In the genomic region with DNA sequence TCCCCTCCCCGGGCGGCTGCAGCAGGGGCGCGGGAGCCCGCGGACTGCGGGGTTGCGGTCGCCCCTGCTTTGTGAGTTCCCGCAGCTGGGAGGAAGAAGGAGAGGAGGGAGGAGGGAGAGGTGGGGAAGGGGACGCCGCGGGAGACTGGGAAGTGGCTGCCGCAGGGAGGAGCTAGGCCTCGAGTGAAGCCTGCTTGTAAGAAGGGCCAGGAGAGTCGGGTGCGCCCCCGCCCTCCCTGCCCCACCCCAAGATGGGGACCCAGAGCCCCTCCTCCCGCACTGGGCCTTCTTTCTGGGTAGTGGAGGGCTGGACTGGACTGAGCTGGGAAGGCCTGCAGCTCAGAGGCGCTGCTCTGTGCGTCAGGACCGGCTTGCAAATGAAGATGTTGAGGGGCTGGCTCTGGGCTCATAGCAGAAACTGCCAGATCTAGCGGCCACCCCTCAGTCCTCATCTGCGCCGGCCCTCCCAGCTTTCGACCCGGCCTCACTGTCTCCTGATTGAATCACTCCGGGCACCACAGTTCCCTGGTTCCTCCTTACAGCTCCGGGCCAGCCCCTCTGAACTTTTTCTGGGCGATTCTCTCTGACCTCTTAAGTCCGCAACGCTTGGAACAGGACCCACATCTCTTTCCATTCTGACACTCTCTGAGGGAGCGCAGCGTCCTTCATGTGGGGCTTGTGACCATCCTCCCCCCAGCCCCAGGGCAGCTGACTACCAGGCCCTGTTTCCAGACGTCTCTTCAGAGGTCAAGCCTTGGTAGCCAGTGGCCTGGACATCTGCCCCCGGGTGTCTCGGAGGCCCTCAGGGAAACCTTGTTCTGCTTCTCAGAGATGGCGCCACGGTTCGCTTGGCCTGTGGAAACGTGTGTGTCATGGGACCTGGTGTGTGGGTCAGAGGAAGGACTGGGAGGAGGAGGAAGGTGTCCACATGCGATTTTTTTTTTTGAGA, we compare ENCODE assay signal across 8 cellular contexts. TPM values are rescaled to one million over a fixed set of nuclear protein-coding genes. Genes with fewer than 3 reads are reported as not detected.
DNase-seq lines count a peak whose midpoint lies in the region; ATAC-seq and TF ChIP-seq lines count a peak whose summit lies in the region.

No MANE protein-coding gene starts in this region.

- H3K79me2 ChIP-seq in SK-N-SH (ENCODE audit: insufficient read depth), result no peaks in the 10 kb centered on the region

- peak overlapping the region; percentile 51 to 59 for H3K4me3 ChIP-seq in SK-N-SH (ENCODE audit: low read depth in 2 of 2, low read length in 1 of 2)
- peak overlapping the region; percentile 80 for H3K4me3 ChIP-seq in endodermal cell (ENCODE audit: low read length)
- H3K4me3 ChIP-seq in lower leg skin (ENCODE audit: low read depth, poor library complexity, severe bottlenecking), result peak overlapping the region; percentile 39
- H3K4me3 ChIP-seq in stomach smooth muscle (ENCODE audit: low read length in 2 of 2), result peak overlapping the region; percentile 74 to 81

- H3K9me3 ChIP-seq in SK-N-SH (no peaks in the 10 kb centered on the region), endodermal cell (ENCODE audit: control insufficient read depth, low read length) (no peaks in the 10 kb centered on the region), stomach smooth muscle (ENCODE audit: control insufficient read depth in 2 of 2, low read length in 2 of 2) (no peaks in the 10 kb centered on the region)

- intact Hi-C loops in lower leg skin (cut with DNase I; ENCODE audit: low total_unique reads), result no loop called here

- peaks cover 15 to 20% of the 10 kb centered on the region in 2 experiments; a peak in 2 of 4 replicates for H3K4me1 ChIP-seq in SK-N-SH (ENCODE audit: control insufficient read depth in 1 of 2, insufficient read depth in 2 of 2, low read depth in 1 of 2, low read length in 1 of 2)
- H3K4me1 ChIP-seq in endodermal cell (ENCODE audit: control insufficient read depth, insufficient read depth, low read length), result peaks cover 7% of the 10 kb centered on the region
- H3K4me1 ChIP-seq in stomach smooth muscle (ENCODE audit: control insufficient read depth, insufficient read depth, low read length), result peaks cover 19% of the 10 kb centered on the region

- peak overlapping the region; percentile 94 for H3K27ac Mint-ChIP-seq in endodermal cell

- H3K27me3 ChIP-seq in SK-N-SH (ENCODE audit: insufficient read depth) (no peaks in the 10 kb centered on the region), endodermal cell (ENCODE audit: control insufficient read depth, insufficient read depth, low read length, poor library complexity, severe bottlenecking) (no peaks in the 10 kb centered on the region), stomach smooth muscle (ENCODE audit: control insufficient read depth in 1 of 2, insufficient read depth in 2 of 2, low read length in 2 of 2) (no peaks in the 10 kb centered on the region)

- no peaks in the 10 kb centered on the region for H3K9me2 ChIP-seq in SK-N-SH

- H3K4me1 Mint-ChIP-seq in endodermal cell, result peaks cover 11% of the 10 kb centered on the region

- H3F3A ChIP-seq in SK-N-SH (replicated peaks; ENCODE audit: insufficient read depth), result no peaks in the 10 kb centered on the region

- TF ChIP-seq POLR2A in lower leg skin (IDR thresholded peaks at IDR 0.05), result no peak

- peak overlapping the region; percentile 66 for H3K4me3 Mint-ChIP-seq in endodermal cell

- H3K9ac ChIP-seq in SK-N-SH, result peak overlapping the region; percentile 84
- peak overlapping the region; percentile 81 for H3K9ac ChIP-seq in endodermal cell (ENCODE audit: extremely low read depth, low read length, poor library complexity, severe bottlenecking)
- H3K9ac ChIP-seq in stomach smooth muscle (ENCODE audit: low read length in 2 of 2), result peak overlapping the region; percentile 92 to 96

- CTCF ChIA-PET in SK-N-SH (lab: Yijun Ruan, JAX), result interaction anchor here (0.6 to 3.4 kb wide), 21 partner anchors 8 to 199 kb away, joined by 3 to 15 read pairs (median 4); a partner anchor contains a TSS

- H3K36me3 ChIP-seq in SK-N-SH (replicated peaks in 1 of 2; ENCODE audit: control insufficient read depth in 1 of 2, insufficient read depth in 2 of 2, low read length in 1 of 2) (no peaks in the 10 kb centered on the region), endodermal cell (ENCODE audit: control insufficient read depth, insufficient read depth, low read length) (no peaks in the 10 kb centered on the region), stomach smooth muscle (ENCODE audit: control insufficient read depth in 2 of 2, insufficient read depth in 2 of 2, low read length in 2 of 2) (no peaks in the 10 kb centered on the region)

- TF ChIP-seq CTCF in SK-N-SH (IDR thresholded peaks at IDR 0.05) (no peak), endodermal cell (conservative IDR thresholded peaks at IDR 0.05) (no peak), lower leg skin (IDR thresholded peaks at IDR 0.05) (no peak)

- H3K36me3 Mint-ChIP-seq in endodermal cell (ENCODE audit: low read depth), result no peaks in the 10 kb centered on the region

- peak overlapping the region; percentile 85 for H3K4me2 ChIP-seq in SK-N-SH

- ATAC-seq in HG02852 (IDR thresholded peaks at IDR 0.05; ENCODE audit: unreplicated experiment) (peak; percentile 24), GM21360 (IDR thresholded peaks at IDR 0.05; ENCODE audit: unreplicated experiment) (no peak)

- no peak for TF ChIP-seq EP300 in SK-N-SH (IDR thresholded peaks at IDR 0.05; ENCODE audit: borderline replicate concordance in 1 of 2, low read depth in 1 of 2, low read length in 1 of 2)

- peak overlapping the region; percentile 56 to 93 for H3K27ac ChIP-seq in SK-N-SH (ENCODE audit: low read depth in 2 of 2, low read length in 1 of 2)
- H3K27ac ChIP-seq in endodermal cell (ENCODE audit: low read depth, low read length), result peak overlapping the region; percentile 94
- peak overlapping the region; percentile 92 for H3K27ac ChIP-seq in stomach smooth muscle (ENCODE audit: low read length)

- 54% methylated on average over 26 of the region's 42 CpGs for WGBS in SK-N-SH (ENCODE audit: low lambda C conversion rate)
- 35 to 63% methylated on average over 19 to 40 of the region's 42 CpGs for WGBS in endodermal cell (ENCODE audit: insufficient coverage in 1 of 2, insufficient read length in 1 of 2), 2 experiments
- 37 to 43% methylated on average over 36 to 42 of the region's 42 CpGs for WGBS in lower leg skin, 2 donors

- DNase-seq in COR-L47 (lab: John Stamatoyannopoulos, UW) (peak; percentile 73), SK-N-SH (peak; percentile 87), endodermal cell (peak; percentile 91), lower leg skin (ENCODE audit: low spot score in 2 of 2) (peak; percentile 29 to 94), SIG-M5 (lab: John Stamatoyannopoulos, UW) (no peak)

- POLR2A ChIA-PET in SK-N-SH (lab: Yijun Ruan, JAX), result interaction anchor here (0.7 to 3.8 kb wide), 14 partner anchors 9 to 186 kb away, joined by 3 to 39 read pairs (median 8); a partner anchor contains a TSS

- 0 out of 2 replicates have a peak, but pooled peaks have one; percentile 3 for TF ChIP-seq RAD21 in SK-N-SH (IDR thresholded peaks at IDR 0.05; ENCODE audit: low read length)

- peaks cover 6% of the 10 kb centered on the region for H3K27me3 Mint-ChIP-seq in endodermal cell (ENCODE audit: insufficient read depth)

- H3K9me3 Mint-ChIP-seq in endodermal cell, result no peaks in the 10 kb centered on the region

- peak overlapping the region; percentile 98 for H2AFZ ChIP-seq in SK-N-SH (ENCODE audit: low read depth)

- no peaks in the 10 kb centered on the region for H4K20me1 ChIP-seq in SK-N-SH (ENCODE audit: insufficient read depth)

TF ChIP-seq in SK-N-SH, 30 proteins besides CTCF, POLR2A, EP300 and RAD21:
- TF ChIP-seq TAF1 (IDR thresholded peaks at IDR 0.05; ENCODE audit: borderline replicate concordance, low read depth, low read length), result peak; percentile 21; the same call in 1 of the 2 replicates
- TF ChIP-seq POLR2AphosphoS5 (IDR thresholded peaks at IDR 0.05; ENCODE audit: low read depth, low read length), result 0 out of 2 replicates have a peak, but pooled peaks have one; percentile 12
- TF ChIP-seq, protein P1, sequence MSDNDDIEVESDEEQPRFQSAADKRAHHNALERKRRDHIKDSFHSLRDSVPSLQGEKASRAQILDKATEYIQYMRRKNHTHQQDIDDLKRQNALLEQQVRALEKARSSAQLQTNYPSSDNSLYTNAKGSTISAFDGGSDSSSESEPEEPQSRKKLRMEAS (IDR thresholded peaks at IDR 0.05; ENCODE audit: low read depth), result no peak
- TF ChIP-seq, protein P2, sequence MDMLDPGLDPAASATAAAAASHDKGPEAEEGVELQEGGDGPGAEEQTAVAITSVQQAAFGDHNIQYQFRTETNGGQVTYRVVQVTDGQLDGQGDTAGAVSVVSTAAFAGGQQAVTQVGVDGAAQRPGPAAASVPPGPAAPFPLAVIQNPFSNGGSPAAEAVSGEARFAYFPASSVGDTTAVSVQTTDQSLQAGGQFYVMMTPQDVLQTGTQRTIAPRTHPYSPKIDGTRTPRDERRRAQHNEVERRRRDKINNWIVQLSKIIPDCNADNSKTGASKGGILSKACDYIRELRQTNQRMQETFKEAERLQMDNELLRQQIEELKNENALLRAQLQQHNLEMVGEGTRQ (IDR thresholded peaks at IDR 0.05; ENCODE audit: borderline replicate concordance, low read depth, low read length), result no peak

RNA-seq across cellular contexts. Expression of a gene that starts 21.9 kb away (rescaled TPM):
- 221 and 293 TPM in 2 replicates for polyA plus RNA-seq in SK-N-SH (2012; rRNA removed)
- 145 and 210 TPM in 2 replicates for polyA plus RNA-seq in SK-N-SH (2012; cell fraction: cytosol; rRNA removed)
- 282 and 307 TPM in 2 replicates for polyA plus RNA-seq in SK-N-SH (2012; cell fraction: nucleus; rRNA removed)
- total RNA-seq in endodermal cell (100 to 1,000 TPM; 414 to 454 TPM), lower leg skin (100 to 1,000 TPM in 2 of 4 donors, 10 to 100 TPM in 2; 73.3 to 116 (median 94.3) TPM)
- 364 TPM for polyA plus RNA-seq in endodermal cell (2013, experiment 1 of 2)
- polyA plus RNA-seq in endodermal cell (2013, experiment 2 of 2), result 386 TPM

RNA-seq across cellular contexts. Expression of a gene that starts 58.2 kb away (rescaled TPM):
- 1.6 and 2.2 TPM in 2 replicates for polyA plus RNA-seq in SK-N-SH (2012; rRNA removed)
- polyA plus RNA-seq in SK-N-SH (2012; cell fraction: cytosol; rRNA removed), result 0.55 and 0.97 TPM in 2 replicates
- 5.5 and 7.6 TPM in 2 replicates for polyA plus RNA-seq in SK-N-SH (2012; cell fraction: nucleus; rRNA removed)
- total RNA-seq in endodermal cell (1 to 10 TPM; 3.0 to 8.6 TPM), lower leg skin (1 to 10 TPM; 3.9 to 8.5 (median 5.2) TPM)
- polyA plus RNA-seq in endodermal cell (2013, experiment 1 of 2), result 9.4 TPM
- 7.7 TPM for polyA plus RNA-seq in endodermal cell (2013, experiment 2 of 2)
